Comparison of ENCODE assay signal across 8 cellular contexts in the genomic region with DNA sequence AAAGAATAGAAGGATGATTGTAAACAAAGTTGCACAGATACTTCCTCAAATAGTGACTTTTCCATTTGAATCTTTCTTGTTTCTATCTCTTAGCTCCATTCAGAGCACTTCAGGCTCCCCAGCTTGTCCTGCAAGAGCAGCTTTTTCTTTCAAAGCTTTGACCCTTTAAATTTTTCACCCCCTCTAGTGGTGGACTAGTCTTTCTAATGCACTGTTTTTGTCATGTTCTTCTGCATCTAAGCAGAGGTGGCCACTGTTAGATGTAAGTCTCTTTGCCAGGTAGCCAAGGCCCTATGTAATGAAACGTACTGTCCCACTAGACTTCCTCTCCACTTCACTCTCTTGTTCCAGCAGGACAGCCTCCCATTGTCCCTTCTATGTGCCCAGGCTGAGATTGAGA.
A peak's percentile ranks its signal among the peaks of the same experiment; 100 is the strongest.
DNase-seq lines count a peak whose midpoint lies in the region; ATAC-seq, FAIRE-seq and TF ChIP-seq lines count a peak whose summit lies in the region.

No MANE protein-coding gene starts in this region.

- TF ChIP-seq CTCF in CD14-positive monocyte (IDR thresholded peaks at IDR 0.05) = peak; percentile 33
- TF ChIP-seq CTCF in VCaP (conservative IDR thresholded peaks at IDR 0.05) = peak; percentile 75
- TF ChIP-seq CTCF in kidney epithelial cell (IDR thresholded peaks at IDR 0.05; ENCODE audit: insufficient read depth, low read length, poor library complexity, severe bottlenecking) = peak; percentile 36
- TF ChIP-seq CTCF in omental fat pad (IDR thresholded peaks at IDR 0.05) = no peak

- H3K9me3 Mint-ChIP-seq in CD14-positive monocyte = peaks cover 6 to 15% (median 8%) of the 10 kb centered on the region in 7 donors
- peaks cover 6% of the 10 kb centered on the region for H3K9me3 Mint-ChIP-seq in activated T-helper 1 cell treated with anti-CD3 and anti-CD28 coated beads, Interleukin-12 subunit alpha, Interleukin-12 subunit beta, Interleukin-2, Interleukin-4 antibody, amounts not matched to agents 30 ng/mL and 10 ng/mL and 1 ng/mL, durations not matched to agents 14 hours and 24 hours and 36 hours

- peaks cover 0 to 2% (median 0%) of the 10 kb centered on the region in 3 donors for H3K27me3 Mint-ChIP-seq in CD14-positive monocyte (ENCODE audit: low read depth in 3 of 3)
- no peaks in the 10 kb centered on the region for H3K27me3 Mint-ChIP-seq in activated T-helper 1 cell treated with anti-CD3 and anti-CD28 coated beads, Interleukin-12 subunit alpha, Interleukin-12 subunit beta, Interleukin-2, Interleukin-4 antibody, amounts not matched to agents 30 ng/mL and 10 ng/mL and 1 ng/mL, durations not matched to agents 14 hours and 24 hours and 36 hours (ENCODE audit: insufficient read depth)

- H3K4me3 ChIP-seq in kidney epithelial cell (ENCODE audit: low read depth, low read length) = no peak overlapping the region

- H3K27me3 ChIP-seq in kidney epithelial cell (ENCODE audit: control insufficient read depth, insufficient read depth, low read length) = no peaks in the 10 kb centered on the region

- H3K36me3 Mint-ChIP-seq in CD14-positive monocyte = no peaks in the 10 kb centered on the region
- H3K36me3 Mint-ChIP-seq in activated T-helper 1 cell treated with anti-CD3 and anti-CD28 coated beads, Interleukin-12 subunit alpha, Interleukin-12 subunit beta, Interleukin-2, Interleukin-4 antibody, amounts not matched to agents 30 ng/mL and 10 ng/mL and 1 ng/mL, durations not matched to agents 14 hours and 24 hours and 36 hours (ENCODE audit: low read depth) = no peaks in the 10 kb centered on the region

- H3K4me3 Mint-ChIP-seq in CD14-positive monocyte = no peak overlapping the region
- H3K4me3 Mint-ChIP-seq in activated T-helper 1 cell treated with anti-CD3 and anti-CD28 coated beads, Interleukin-12 subunit alpha, Interleukin-12 subunit beta, Interleukin-2, Interleukin-4 antibody, amounts not matched to agents 30 ng/mL and 10 ng/mL and 1 ng/mL, durations not matched to agents 14 hours and 24 hours and 36 hours = no peak overlapping the region

- no peaks in the 10 kb centered on the region for H3K4me1 Mint-ChIP-seq in CD14-positive monocyte
- no peaks in the 10 kb centered on the region for H3K4me1 Mint-ChIP-seq in activated T-helper 1 cell treated with anti-CD3 and anti-CD28 coated beads, Interleukin-12 subunit alpha, Interleukin-12 subunit beta, Interleukin-2, Interleukin-4 antibody, amounts not matched to agents 30 ng/mL and 10 ng/mL and 1 ng/mL, durations not matched to agents 14 hours and 24 hours and 36 hours (ENCODE audit: low read depth)

- H3K36me3 ChIP-seq in kidney epithelial cell (ENCODE audit: control insufficient read depth, insufficient read depth, low read length) = no peaks in the 10 kb centered on the region

- ATAC-seq in omental fat pad (ENCODE audit: low FRiP score) = no peak
- ATAC-seq in GM21786 (IDR thresholded peaks at IDR 0.05; ENCODE audit: unreplicated experiment) = no peak

- H3K27ac ChIP-seq in VCaP = no peak overlapping the region

- FAIRE-seq in H54 (lab: Jason Lieb, UNC) = peak; percentile 52

- H3K27ac Mint-ChIP-seq in CD14-positive monocyte = no peak overlapping the region
- H3K27ac Mint-ChIP-seq in activated T-helper 1 cell treated with anti-CD3 and anti-CD28 coated beads, Interleukin-12 subunit alpha, Interleukin-12 subunit beta, Interleukin-2, Interleukin-4 antibody, amounts not matched to agents 30 ng/mL and 10 ng/mL and 1 ng/mL, durations not matched to agents 14 hours and 24 hours and 36 hours = no peak overlapping the region

- TF ChIP-seq POLR2A in H54 (IDR thresholded peaks at IDR 0.05; ENCODE audit: low read depth, low read length) = no peak

- DNase-seq in CD14-positive monocyte (ENCODE audit: low spot score) (no peak), H54 (ENCODE audit: insufficient read length, low spot score) (peak; percentile 19), kidney epithelial cell (ENCODE audit: low read depth) (no peak), omental fat pad (ENCODE audit: low spot score) (no peak)
- no peak for DNase-seq in activated T-helper 1 cell treated with anti-CD3 and anti-CD28 coated beads, Interleukin-12 subunit alpha, Interleukin-12 subunit beta, Interleukin-2, Interleukin-4 antibody, amounts not matched to agents 30 ng/mL and 10 ng/mL and 1 ng/mL, durations not matched to agents 14 hours and 24 hours and 36 hours (ENCODE audit: low spot score)
- DNase-seq in stimulated activated naive CD4-positive, alpha-beta T cell treated with Interleukin-2 at 50 U/mL for 16 hours (lab: John Stamatoyannopoulos, UW) = no peak

- intact Hi-C loops in CD14-positive monocyte (cut with micrococcal nuclease) = no loop called here
- intact Hi-C loops in activated T-helper 1 cell treated with anti-CD3 and anti-CD28 coated beads, Interleukin-12 subunit alpha, Interleukin-12 subunit beta, Interleukin-2, Interleukin-4 antibody, amounts not matched to agents 30 ng/mL and 10 ng/mL and 1 ng/mL, durations not matched to agents 14 hours and 24 hours and 36 hours (cut with micrococcal nuclease) = loop anchor here (1.0 to 2.0 kb wide), 2 partner anchors 340 to 694 kb away; partner anchors contain the start of gene MAPKAPK3

Comparison
In these comparisons a context has a peak if more than half of its experiments do, and no peak if none do; other contexts are left out.
1. CTCF ChIP-seq: peak in CD14-positive monocyte (single experiment), VCaP (single experiment) and kidney epithelial cell (single experiment); none in omental fat pad (0 of 3).